In the genomic region with DNA sequence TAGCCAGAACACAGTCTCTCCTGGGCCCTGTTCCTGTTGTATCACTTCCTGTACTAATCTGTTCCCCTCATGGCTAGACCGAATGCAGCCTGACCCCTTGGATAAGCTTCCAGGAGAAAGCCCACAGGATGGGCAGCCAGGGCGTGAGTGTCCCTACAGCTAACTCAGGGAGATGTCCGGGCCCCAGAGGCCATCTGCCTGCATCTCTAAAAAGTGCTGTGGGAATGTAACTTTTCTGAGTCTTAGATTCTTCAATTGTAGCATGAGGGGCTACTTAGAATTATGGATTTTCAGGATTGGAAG, we compare ENCODE assay signal across 8 cellular contexts. TPM values are rescaled to one million over a fixed set of nuclear protein-coding genes. Genes with fewer than 3 reads are reported as not detected.
DNase-seq lines count a peak whose midpoint lies in the region; ATAC-seq and TF ChIP-seq lines count a peak whose summit lies in the region.

No MANE protein-coding gene starts in this region.

- no peak for DNase-seq in RWPE2 (ENCODE audit: low spot score)
- peak; percentile 56 for DNase-seq in fibroblast of villous mesenchyme (ENCODE audit: low read depth)
- DNase-seq in progenitor cell of endocrine pancreas (ENCODE audit: low spot score, unreplicated experiment) = no peak
- DNase-seq in NOMO-1 treated with DMSO at 0.1 percent for 48 hours (lab: John Stamatoyannopoulos, UW; ENCODE audit: unreplicated experiment) = no peak
- no peak for DNase-seq in NK-92 (lab: John Stamatoyannopoulos, UW; ENCODE audit: unreplicated experiment)
- DNase-seq in stimulated activated CD4-positive, alpha-beta T cell treated with anti-CD3 and anti-CD28 coated beads, Interleukin-12 subunit alpha, Interleukin-12 subunit beta, amount 100 ng/mL, for 4 hours = no peak
- DNase-seq in cerebellar cortex (ENCODE audit: low spot score) = no peak

- H3K9me3 Mint-ChIP-seq in progenitor cell of endocrine pancreas (ENCODE audit: low read depth) = no peaks in the 10 kb centered on the region

- no peak overlapping the region for H3K4me3 Mint-ChIP-seq in progenitor cell of endocrine pancreas (ENCODE audit: low read depth)

- H3K4me1 ChIP-seq in RWPE2 (ENCODE audit: insufficient read depth, poor library complexity, severe bottlenecking) = peaks cover 78% of the 10 kb centered on the region

- TF ChIP-seq CTCF in C4-2B (conservative IDR thresholded peaks at IDR 0.05) = no peak
- TF ChIP-seq CTCF in RWPE2 (IDR thresholded peaks at IDR 0.05; ENCODE audit: poor library complexity, severe bottlenecking) = no peak
- no peak for TF ChIP-seq CTCF in fibroblast of villous mesenchyme (IDR thresholded peaks at IDR 0.05; ENCODE audit: insufficient read depth, low read depth, low read length)
- TF ChIP-seq CTCF in progenitor cell of endocrine pancreas (IDR thresholded peaks at IDR 0.05; ENCODE audit: unreplicated experiment) = no peak

- peak overlapping the region; percentile 98 for H3K27ac Mint-ChIP-seq in progenitor cell of endocrine pancreas

- no peaks in the 10 kb centered on the region for H3K27me3 ChIP-seq in RWPE2 (ENCODE audit: insufficient read depth, poor library complexity, severe bottlenecking)

- H3K4me3 ChIP-seq in RWPE2 (ENCODE audit: severe bottlenecking) (no peak overlapping the region), fibroblast of villous mesenchyme (ENCODE audit: low read depth, low read length) (no peak overlapping the region)

- H3K9me3 ChIP-seq in RWPE2 (ENCODE audit: severe bottlenecking) = no peaks in the 10 kb centered on the region

- H3K36me3 ChIP-seq in RWPE2 (ENCODE audit: low read depth) = no peaks in the 10 kb centered on the region

- no peaks in the 10 kb centered on the region for H3K27me3 Mint-ChIP-seq in progenitor cell of endocrine pancreas

- H3K4me1 Mint-ChIP-seq in progenitor cell of endocrine pancreas (ENCODE audit: low read depth) = peaks cover 59% of the 10 kb centered on the region

- H3K36me3 Mint-ChIP-seq in progenitor cell of endocrine pancreas (ENCODE audit: insufficient read depth) = no peaks in the 10 kb centered on the region

- H3K27ac ChIP-seq in C4-2B = peak overlapping the region; percentile 94
- peak overlapping the region; percentile 99 for H3K27ac ChIP-seq in RWPE2 (ENCODE audit: poor library complexity, severe bottlenecking)

- no peak for ATAC-seq in RWPE2 (ENCODE audit: low read depth)

RNA-seq across cellular contexts. Expression of a gene that starts 7.7 kb away (rescaled TPM):
- total RNA-seq in fibroblast of villous mesenchyme (12,351 and 16,563 TPM in 2 replicates), progenitor cell of endocrine pancreas (16,546 and 17,116 TPM in 2 replicates)

RNA-seq across cellular contexts. Expression of a gene that starts 33.8 kb away (rescaled TPM):
- 125 and 135 TPM in 2 replicates for total RNA-seq in fibroblast of villous mesenchyme
- total RNA-seq in progenitor cell of endocrine pancreas = 61.4 and 66.3 TPM in 2 replicates
